In genomic region chr20:32985596-32985995, GRCh38 we compare ENCODE assay signal across 21 cellular contexts. TPM values are rescaled to one million over a fixed set of nuclear protein-coding genes. Genes with fewer than 3 reads are reported as not detected.
DNase-seq lines count a peak whose midpoint lies in the region; ATAC-seq, FAIRE-seq and TF ChIP-seq lines count a peak whose summit lies in the region.
"Had no signal": no experiment of that assay in that cellular context is flagged by ENCODE, and none has a peak within 500 bp of the region (broad histone marks: within the 10 kb centered on the region; RNA-seq: fewer than 3 reads in every experiment).

No MANE protein-coding gene starts in this region.

- no peaks in the 10 kb centered on the region for H3K27me3 ChIP-seq in RWPE2 (ENCODE audit: insufficient read depth, poor library complexity, severe bottlenecking)
- H3K27me3 ChIP-seq in endodermal cell (ENCODE audit: control insufficient read depth, insufficient read depth, low read length, poor library complexity, severe bottlenecking), result no peaks in the 10 kb centered on the region
- peaks cover 0 to 9% (median 0%) of the 10 kb centered on the region in 7 donors for H3K27me3 ChIP-seq in spleen (replicated peaks in 1 of 7)
- H3K27me3 ChIP-seq in upper lobe of left lung, result no peaks in the 10 kb centered on the region

- FAIRE-seq in GM12892 (lab: Jason Lieb, UNC), result no peak
- FAIRE-seq: A549, D721Med, G401.6, GM12891, GM18507 had no signal

- H3K4me1 ChIP-seq in RWPE2 (ENCODE audit: insufficient read depth, poor library complexity, severe bottlenecking) (no peaks in the 10 kb centered on the region), endodermal cell (ENCODE audit: control insufficient read depth, insufficient read depth, low read length) (no peaks in the 10 kb centered on the region), spleen (no peaks in the 10 kb centered on the region), upper lobe of left lung (peaks cover 0 to 6% (median 0%) of the 10 kb centered on the region in 4 donors)
- H3K4me1 ChIP-seq: A549, Caco-2, HAP-1 had no signal

- H3K9me3 Mint-ChIP-seq in endodermal cell, result no peaks in the 10 kb centered on the region
- H3K9me3 Mint-ChIP-seq: CD4-positive, alpha-beta T cell had no signal

- intact Hi-C loops in spleen (cut with DNase I; ENCODE audit: low total_unique reads), result no loop called here

- 90 to 97% methylated on average over 2 to 6 of the region's 6 CpGs for WGBS in endodermal cell (ENCODE audit: insufficient coverage in 1 of 2, insufficient read length in 1 of 2), 2 experiments
- 79 to 93% (median 90%) methylated on average over 6 of the region's 6 CpGs for WGBS in spleen, 5 donors
- 89 to 100% methylated on average over 1 to 6 of the region's 6 CpGs for WGBS in upper lobe of left lung, 2 donors

- H3K36me3 Mint-ChIP-seq in endodermal cell (ENCODE audit: low read depth), result no peaks in the 10 kb centered on the region

- TF ChIP-seq CTCF in RWPE2 (IDR thresholded peaks at IDR 0.05; ENCODE audit: poor library complexity, severe bottlenecking) (no peak), endodermal cell (conservative IDR thresholded peaks at IDR 0.05) (no peak), spleen (IDR thresholded peaks at IDR 0.05 in 8 of 11, conservative IDR thresholded peaks at IDR 0.05 in 3 of 11) (no peak), upper lobe of left lung (IDR thresholded peaks at IDR 0.05) (no peak)

- H3K9ac ChIP-seq in endodermal cell (ENCODE audit: extremely low read depth, low read length, poor library complexity, severe bottlenecking), result no peak overlapping the region
- H3K9ac ChIP-seq: GM23248 had no signal

- H3K9me3 ChIP-seq in RWPE2 (ENCODE audit: severe bottlenecking) (no peaks in the 10 kb centered on the region), endodermal cell (ENCODE audit: control insufficient read depth, low read length) (no peaks in the 10 kb centered on the region), spleen (no peaks in the 10 kb centered on the region), upper lobe of left lung (no peaks in the 10 kb centered on the region)
- H3K9me3 ChIP-seq: A549, Caco-2, HAP-1 had no signal

- H3K27me3 Mint-ChIP-seq in endodermal cell (ENCODE audit: insufficient read depth), result no peaks in the 10 kb centered on the region
- H3K27me3 Mint-ChIP-seq: CD4-positive, alpha-beta T cell had no signal

- peaks cover 21% of the 10 kb centered on the region for H3K4me1 Mint-ChIP-seq in endodermal cell

- peak; percentile 59 for DNase-seq in activated effector memory CD4-positive, alpha-beta T cell treated with anti-CD3 and anti-CD28 coated beads, Interleukin-2, amount 50 U/mL, for 16 hours
- no peak for DNase-seq in activated effector memory CD4-positive, alpha-beta T cell treated with Interleukin-2 at 50 U/mL for 16 hours
- DNase-seq in RWPE2 (ENCODE audit: low spot score) (peak; percentile 69), endodermal cell (no peak), spleen (peak; percentile 52), GM12892 (ENCODE audit: insufficient read length) (no peak), upper lobe of left lung (no peak)
- DNase-seq: AML-193; Caco-2; CD4-positive, alpha-beta T cell; GM23248 had no signal

- ATAC-seq in RWPE2 (ENCODE audit: low read depth), result no peak
- no peak for ATAC-seq in upper lobe of left lung (ENCODE audit: low FRiP score in 2 of 2)

- TF ChIP-seq POLR2A in spleen (IDR thresholded peaks at IDR 0.05) (no peak), GM12892 (IDR thresholded peaks at IDR 0.05; ENCODE audit: low read depth, low read length) (no peak), upper lobe of left lung (IDR thresholded peaks at IDR 0.05) (no peak)

- H3K27ac ChIP-seq in RWPE2 (ENCODE audit: poor library complexity, severe bottlenecking) (no peak overlapping the region), endodermal cell (ENCODE audit: low read depth, low read length) (no peak overlapping the region), spleen (no peak overlapping the region), upper lobe of left lung (no peak overlapping the region)
- H3K27ac ChIP-seq: 22Rv1, A549, C4-2B, GM23248 had no signal

- no peak for TF ChIP-seq EP300 in upper lobe of left lung (IDR thresholded peaks at IDR 0.05)

- H3K4me3 Mint-ChIP-seq in endodermal cell, result no peak overlapping the region
- H3K4me3 Mint-ChIP-seq: CD4-positive, alpha-beta T cell had no signal

- H3K4me3 ChIP-seq in RWPE2 (ENCODE audit: severe bottlenecking) (no peak overlapping the region), endodermal cell (ENCODE audit: low read length) (no peak overlapping the region), spleen (no peak overlapping the region), upper lobe of left lung (no peak overlapping the region)
- H3K4me3 ChIP-seq: A549, GM23248, HAP-1 had no signal

- H3K27ac Mint-ChIP-seq in endodermal cell, result peak overlapping the region; percentile 20
- H3K27ac Mint-ChIP-seq: CD4-positive, alpha-beta T cell had no signal

- H3K36me3 ChIP-seq in RWPE2 (ENCODE audit: low read depth) (no peaks in the 10 kb centered on the region), endodermal cell (ENCODE audit: control insufficient read depth, insufficient read depth, low read length) (no peaks in the 10 kb centered on the region), spleen (no peaks in the 10 kb centered on the region), upper lobe of left lung (no peaks in the 10 kb centered on the region)
- H3K36me3 ChIP-seq: HAP-1 had no signal

RNA-seq across cellular contexts. Expression of gene SUN5, which starts 18.6 kb away (rescaled TPM):
- total RNA-seq in endodermal cell, result not detected
- not detected for polyA plus RNA-seq in endodermal cell (2013, experiment 1 of 2)
- polyA plus RNA-seq in endodermal cell (2013, experiment 2 of 2), result not detected
- not detected for total RNA-seq in spleen
- polyA plus RNA-seq in spleen, result not detected
- polyA plus RNA-seq in GM12892 (2012; ENCODE audit: missing spikeins), result not detected
- total RNA-seq in upper lobe of left lung, result not detected
- total RNA-seq: Caco-2; CD4-positive, alpha-beta T cell; GM23248; H4 had no signal
- polyA plus RNA-seq: A549, BJ, GM23248 had no signal

RNA-seq across cellular contexts. Expression of gene BPIFB2, which starts 21.9 kb away (rescaled TPM):
- total RNA-seq in endodermal cell (not detected), spleen (not detected), upper lobe of left lung (1 to 10 TPM in 1 of 6 donors, under 1 TPM in 2, not detected in 3; 0.23 to 3.1 (median 0.27) TPM)
- polyA plus RNA-seq in endodermal cell (2013, experiment 1 of 2), result not detected
- not detected for polyA plus RNA-seq in endodermal cell (2013, experiment 2 of 2)
- not detected for polyA plus RNA-seq in spleen
- polyA plus RNA-seq in GM12892 (2012; ENCODE audit: missing spikeins), result not detected
- total RNA-seq: Caco-2; CD4-positive, alpha-beta T cell; GM23248; H4 had no signal
- polyA plus RNA-seq: A549, BJ, GM23248 had no signal

RNA-seq across cellular contexts. Expression of gene BPIFB6, which starts 45.9 kb away (rescaled TPM):
- total RNA-seq in endodermal cell, result not detected
- polyA plus RNA-seq in endodermal cell (2013, experiment 1 of 2), result not detected
- polyA plus RNA-seq in endodermal cell (2013, experiment 2 of 2), result not detected
- total RNA-seq in spleen, result not detected
- not detected for polyA plus RNA-seq in spleen
- 0.15 TPM for polyA plus RNA-seq in GM12892 (2012; ENCODE audit: missing spikeins)
- not detected for total RNA-seq in upper lobe of left lung
- total RNA-seq: Caco-2; CD4-positive, alpha-beta T cell; GM23248; H4 had no signal
- polyA plus RNA-seq: A549, BJ, GM23248 had no signal

Comparison
In these comparisons a context has a peak if more than half of its experiments do, and no peak if none do; other contexts are left out.
1. DNase-seq: peak in activated effector memory CD4-positive, alpha-beta T cell treated with anti-CD3 and anti-CD28 coated beads, Interleukin-2, amount 50 U/mL, for 16 hours (single experiment), RWPE2 (single experiment) and spleen (single experiment); none in activated effector memory CD4-positive, alpha-beta T cell treated with Interleukin-2 at 50 U/mL for 16 hours (single experiment), endodermal cell (single experiment), GM12892 (single experiment) and upper lobe of left lung (0 of 2).